In the genomic region with DNA sequence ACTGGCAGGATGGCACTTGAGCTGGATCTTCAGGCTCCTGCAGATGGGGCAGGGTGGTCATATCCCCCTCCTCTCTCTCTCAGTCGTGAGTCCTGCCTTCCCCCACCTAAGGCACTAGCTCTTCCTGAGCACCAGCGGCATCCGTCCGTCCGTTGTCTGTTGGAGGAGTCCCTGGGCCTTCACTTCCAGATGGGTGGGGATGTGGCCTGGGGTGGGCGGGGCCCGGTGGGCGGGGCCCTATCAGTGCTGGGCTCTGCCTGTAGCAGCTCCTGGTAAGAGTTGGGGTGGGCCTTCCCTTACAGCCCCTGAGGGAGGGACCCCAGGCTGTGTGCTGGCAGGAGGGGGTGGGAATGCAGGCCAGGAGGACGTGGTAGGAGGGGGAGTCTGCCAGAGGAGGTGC, we compare ENCODE assay signal across 18 cellular contexts. TPM values are rescaled to one million over a fixed set of nuclear protein-coding genes. Genes with fewer than 3 reads are reported as not detected.
DNase-seq lines count a peak whose midpoint lies in the region; ATAC-seq and TF ChIP-seq lines count a peak whose summit lies in the region.
"Had no signal": no experiment of that assay in that cellular context is flagged by ENCODE, and none has a peak within 500 bp of the region (broad histone marks: within the 10 kb centered on the region; RNA-seq: fewer than 3 reads in every experiment).

No MANE protein-coding gene starts in this region.

- H4K8ac ChIP-seq in trophoblast cell (ENCODE audit: low read depth, low read length): no peak overlapping the region

- DNase-seq in AG08395 (ENCODE audit: low spot score): peak; percentile 51
- DNase-seq in HCT116 (ENCODE audit: low read depth, low spot score): no peak
- peak; percentile 16 for DNase-seq in WERI-Rb-1
- DNase-seq in left colon: peak in 1 of 2 donors; percentile 33
- no peak for DNase-seq in HPDE6-E6E7 (ENCODE audit: extremely low spot score)
- DNase-seq in activated CD8-positive, alpha-beta T cell treated with anti-CD3 and anti-CD28 coated beads, Interleukin-2, amount 10 ng/mL, durations not matched to agents 7 days and 5 days: no peak
- DNase-seq in trophoblast cell: no peak
- DNase-seq: activated CD4-positive, CD25-positive, alpha-beta regulatory T cell; activated effector memory CD4-positive, alpha-beta T cell treated with anti-CD3 and anti-CD28 coated beads, Interleukin-2, amount 50 U/mL, for 16 hours; amniotic stem cell; cerebellar nuclear complex; Kasumi-1; kidney; NCI-H146; NCI-H446; stimulated activated naive B cell treated with anti-CD40 and anti-IgM and Interleukin-4, amounts not matched to agents 10 μg/mL and 1 μg/mL and 100 μg/mL, for 72 hours had no signal

- H3K79me1 ChIP-seq in trophoblast cell (ENCODE audit: low read length): no peaks in the 10 kb centered on the region

- H3K79me2 ChIP-seq in HCT116 (ENCODE audit: insufficient read depth, low read length) (no peaks in the 10 kb centered on the region), trophoblast cell (ENCODE audit: control insufficient read depth, insufficient read depth, low read length, poor library complexity) (no peaks in the 10 kb centered on the region)

- no peak overlapping the region for H4K12ac ChIP-seq in trophoblast cell (ENCODE audit: low read depth, low read length)

- H3K4me3 Mint-ChIP-seq in activated CD8-positive, alpha-beta T cell treated with anti-CD3 and anti-CD28 coated beads, Interleukin-2, amount 10 ng/mL, durations not matched to agents 7 days and 5 days: no peak overlapping the region
- H3K4me3 Mint-ChIP-seq: stimulated activated naive B cell treated with anti-CD40 and anti-IgM and Interleukin-4, amounts not matched to agents 10 μg/mL and 1 μg/mL and 100 μg/mL, for 72 hours had no signal

- H2BK120ac ChIP-seq in trophoblast cell (ENCODE audit: insufficient read depth, low read length, poor library complexity): no peak overlapping the region

- H3K4me2 ChIP-seq in HCT116 (ENCODE audit: low read length) (no peak overlapping the region), trophoblast cell (ENCODE audit: low read length) (no peak overlapping the region)

- ATAC-seq in HCT116 (peak; percentile 61), left colon (peak; percentile 32), GM21576 (IDR thresholded peaks at IDR 0.05; ENCODE audit: unreplicated experiment) (no peak)
- ATAC-seq in activated CD8-positive, alpha-beta T cell treated with anti-CD3 and anti-CD28 coated beads, Interleukin-2, amount 10 ng/mL, durations not matched to agents 7 days and 5 days: no peak
- ATAC-seq: stimulated activated naive B cell treated with anti-CD40 and anti-IgM and Interleukin-4, amounts not matched to agents 10 μg/mL and 1 μg/mL and 100 μg/mL, for 72 hours had no signal

- no CpG with 5 or more reads among the region's 9 CpGs for WGBS in trophoblast cell (ENCODE audit: extremely low coverage, insufficient coverage, insufficient read length)

- RAD21 ChIA-PET in HCT116 (lab: Charles Lee; ENCODE audit: low non-redundant PET in 1 of 2, low total read pairs in 2 of 2, uncharacterized antibody in 2 of 2, unreplicated experiment in 2 of 2): no interaction called here

- H3K4me1 ChIP-seq in HCT116 (ENCODE audit: control insufficient read depth in 1 of 2, insufficient read depth in 2 of 2, low read length in 2 of 2) (peaks cover 5 to 11% of the 10 kb centered on the region in 2 experiments; a peak in 3 of 4 replicates), trophoblast cell (ENCODE audit: control insufficient read depth in 1 of 2, insufficient read depth in 2 of 2, low read length in 2 of 2) (no peaks in the 10 kb centered on the region)

- no peak overlapping the region for H3K18ac ChIP-seq in trophoblast cell (ENCODE audit: low read length)

- no peaks in the 10 kb centered on the region for H3K27me3 ChIP-seq in HCT116 (ENCODE audit: insufficient read depth, low read length)
- no peaks in the 10 kb centered on the region for H3K27me3 ChIP-seq in WERI-Rb-1 (ENCODE audit: insufficient read depth, low read depth, severe bottlenecking)
- H3K27me3 ChIP-seq in trophoblast cell (ENCODE audit: insufficient read depth, low read length): no peaks in the 10 kb centered on the region

- CTCF ChIA-PET in HCT116 (lab: Charles Lee): no interaction called here
- CTCF ChIA-PET in activated CD8-positive, alpha-beta T cell treated with anti-CD3 and anti-CD28 coated beads, Interleukin-2, amount 10 ng/mL, durations not matched to agents 7 days and 5 days (lab: Charles Lee): no interaction called here

- H3K4ac ChIP-seq in trophoblast cell (ENCODE audit: low read depth, low read length): no peak overlapping the region

- no peak overlapping the region for H4K91ac ChIP-seq in trophoblast cell (ENCODE audit: low read depth, low read length)

- H2BK5ac ChIP-seq in trophoblast cell (ENCODE audit: low read depth, low read length, poor library complexity): no peak overlapping the region

- no TSS peak for BruUV-seq in HCT116 (replicated peaks; lab: Mats Ljungman, UMichigan)

- H3K9me3 ChIP-seq in HCT116 (ENCODE audit: control insufficient read depth in 1 of 2, insufficient read depth in 1 of 2, low read depth in 1 of 2, low read length in 2 of 2) (no peaks in the 10 kb centered on the region), WERI-Rb-1 (ENCODE audit: severe bottlenecking) (no peaks in the 10 kb centered on the region), trophoblast cell (ENCODE audit: insufficient read depth, low read depth, low read length) (no peaks in the 10 kb centered on the region)

- H3K27me3 Mint-ChIP-seq in activated CD8-positive, alpha-beta T cell treated with anti-CD3 and anti-CD28 coated beads, Interleukin-2, amount 10 ng/mL, durations not matched to agents 7 days and 5 days (ENCODE audit: low read depth): no peaks in the 10 kb centered on the region

- POLR2A ChIA-PET in HCT116 (lab: Charles Lee): interaction anchor here (0.7 kb wide), 1 partner anchor 67 kb away, joined by 5 read pairs; no protein-coding TSS in a partner anchor
- POLR2A ChIA-PET in activated CD8-positive, alpha-beta T cell treated with anti-CD3 and anti-CD28 coated beads, Interleukin-2, amount 10 ng/mL, durations not matched to agents 7 days and 5 days (lab: Charles Lee): no interaction called here

- TF ChIP-seq POLR2A in HCT116 (IDR thresholded peaks at IDR 0.05; ENCODE audit: borderline replicate concordance, extremely low read depth, insufficient read depth, insufficient read length): no peak

- H3K9me3 Mint-ChIP-seq in activated CD8-positive, alpha-beta T cell treated with anti-CD3 and anti-CD28 coated beads, Interleukin-2, amount 10 ng/mL, durations not matched to agents 7 days and 5 days (ENCODE audit: insufficient read depth): no peaks in the 10 kb centered on the region
- H3K9me3 Mint-ChIP-seq: stimulated activated naive B cell treated with anti-CD40 and anti-IgM and Interleukin-4, amounts not matched to agents 10 μg/mL and 1 μg/mL and 100 μg/mL, for 72 hours had no signal

- H3K27ac ChIP-seq in HCT116 (ENCODE audit: low read depth, low read length) (no peak overlapping the region), WERI-Rb-1 (no peak overlapping the region), trophoblast cell (ENCODE audit: low read depth, low read length) (no peak overlapping the region)

- intact Hi-C loops in HCT116 (cut with micrococcal nuclease): no loop called here
- intact Hi-C loops in left colon (cut with DNase I, micrococcal nuclease): no loop called here

- peaks cover 4% of the 10 kb centered on the region for H3K4me1 Mint-ChIP-seq in activated CD8-positive, alpha-beta T cell treated with anti-CD3 and anti-CD28 coated beads, Interleukin-2, amount 10 ng/mL, durations not matched to agents 7 days and 5 days (ENCODE audit: low read depth)

- H3K9ac ChIP-seq in HCT116 (ENCODE audit: low read length) (no peak overlapping the region), trophoblast cell (ENCODE audit: low read length) (no peak overlapping the region)

- no peak overlapping the region for H3K14ac ChIP-seq in trophoblast cell (ENCODE audit: low read length)

- no peak overlapping the region for H2AK5ac ChIP-seq in trophoblast cell (ENCODE audit: low read length)

- no peaks in the 10 kb centered on the region for H4K20me1 ChIP-seq in HCT116 (ENCODE audit: insufficient read depth)

- H3K9me2 ChIP-seq in HCT116 (ENCODE audit: insufficient read depth): no peaks in the 10 kb centered on the region

- H2AFZ ChIP-seq in HCT116 (ENCODE audit: low read depth, low read length, poor library complexity, severe bottlenecking): no peak overlapping the region
- no peak overlapping the region for H2AFZ ChIP-seq in trophoblast cell (ENCODE audit: insufficient read depth, low read length, poor library complexity)

- TF ChIP-seq CTCF in HCT116 (IDR thresholded peaks at IDR 0.05 in 2 of 3, conservative IDR thresholded peaks at IDR 0.05 in 1 of 3; ENCODE audit: borderline replicate concordance in 1 of 3, insufficient read depth in 1 of 3, low read depth in 2 of 3, low read length in 2 of 3) (no peak), WERI-Rb-1 (IDR thresholded peaks at IDR 0.05; ENCODE audit: low read depth, low read length) (no peak)

- H3K36me3 Mint-ChIP-seq in activated CD8-positive, alpha-beta T cell treated with anti-CD3 and anti-CD28 coated beads, Interleukin-2, amount 10 ng/mL, durations not matched to agents 7 days and 5 days (ENCODE audit: low read depth): no peaks in the 10 kb centered on the region
- H3K36me3 Mint-ChIP-seq: stimulated activated naive B cell treated with anti-CD40 and anti-IgM and Interleukin-4, amounts not matched to agents 10 μg/mL and 1 μg/mL and 100 μg/mL, for 72 hours had no signal

- H3K23ac ChIP-seq in trophoblast cell (ENCODE audit: low read length): no peak overlapping the region

- no peak overlapping the region for H3K27ac Mint-ChIP-seq in activated CD8-positive, alpha-beta T cell treated with anti-CD3 and anti-CD28 coated beads, Interleukin-2, amount 10 ng/mL, durations not matched to agents 7 days and 5 days
- H3K27ac Mint-ChIP-seq: stimulated activated naive B cell treated with anti-CD40 and anti-IgM and Interleukin-4, amounts not matched to agents 10 μg/mL and 1 μg/mL and 100 μg/mL, for 72 hours had no signal

- no peak for TF ChIP-seq RAD21 in HCT116 (IDR thresholded peaks at IDR 0.05; ENCODE audit: low read depth)

- no peaks in the 10 kb centered on the region; a peak in 1 of 4 replicates for H3K36me3 ChIP-seq in HCT116 (ENCODE audit: control insufficient read depth in 1 of 2, insufficient read depth in 2 of 2, low read length in 2 of 2)
- peaks cover 7% of the 10 kb centered on the region; the same call in 1 of the 2 replicates for H3K36me3 ChIP-seq in WERI-Rb-1
- H3K36me3 ChIP-seq in trophoblast cell (ENCODE audit: control insufficient read depth in 1 of 2, insufficient read depth in 2 of 2, low read length in 2 of 2): peaks cover 54 to 62% of the 10 kb centered on the region in 2 experiments

- no peak overlapping the region for H3K4me3 ChIP-seq in HCT116 (replicated peaks in 1 of 2; ENCODE audit: low read depth in 1 of 2, low read length in 2 of 2)
- H3K4me3 ChIP-seq in WERI-Rb-1 (ENCODE audit: low read depth, low read length): no peak overlapping the region
- H3K4me3 ChIP-seq in trophoblast cell (ENCODE audit: low read depth, low read length): no peak overlapping the region

- no peak overlapping the region for H2BK12ac ChIP-seq in trophoblast cell (ENCODE audit: low read length)

RNA-seq across cellular contexts. Expression of gene LDLRAD2, which starts 10.3 kb away (rescaled TPM):
- total RNA-seq in HCT116 (2021; ENCODE audit: unreplicated experiment) (not detected), left colon (under 1 TPM; 0.09 to 0.39 TPM)
- polyA plus RNA-seq in HCT116 (2012): 2.8 and 3.7 TPM in 2 replicates
- total RNA-seq in activated CD8-positive, alpha-beta T cell treated with anti-CD3 and anti-CD28 coated beads, Interleukin-2, amount 10 ng/mL, durations not matched to agents 7 days and 5 days: not detected
- polyA plus RNA-seq in trophoblast cell (2013): 0.08 and 0.10 TPM in 2 replicates
- total RNA-seq: OCI-LY7 had no signal

RNA-seq across cellular contexts. Expression of gene USP48, which starts 39.4 kb away (rescaled TPM):
- total RNA-seq in HCT116 (2021; ENCODE audit: unreplicated experiment) (54.8 TPM), left colon (10 to 100 TPM; 44.6 to 48.6 TPM)
- 17.8 and 26.1 TPM in 2 replicates for polyA plus RNA-seq in HCT116 (2012)
- 10 to 100 TPM; 71.3 to 74.9 TPM for total RNA-seq in activated CD8-positive, alpha-beta T cell treated with anti-CD3 and anti-CD28 coated beads, Interleukin-2, amount 10 ng/mL, durations not matched to agents 7 days and 5 days
- 37.7 and 38.4 TPM in 2 replicates for polyA plus RNA-seq in trophoblast cell (2013)

Comparison
In these comparisons a context has a peak if more than half of its experiments do, and no peak if none do; other contexts are left out.
1. DNase-seq: peak in AG08395 (single experiment) and WERI-Rb-1 (single experiment); none in HCT116 (single experiment), HPDE6-E6E7 (single experiment), activated CD8-positive, alpha-beta T cell treated with anti-CD3 and anti-CD28 coated beads, Interleukin-2, amount 10 ng/mL, durations not matched to agents 7 days and 5 days (single experiment) and trophoblast cell (0 of 2).
2. ATAC-seq: peak in HCT116 (single experiment) and left colon (single experiment); none in activated CD8-positive, alpha-beta T cell treated with anti-CD3 and anti-CD28 coated beads, Interleukin-2, amount 10 ng/mL, durations not matched to agents 7 days and 5 days (single experiment) and GM21576 (single experiment).